ENCODE assay signal across 16 cellular contexts in the genomic region with DNA sequence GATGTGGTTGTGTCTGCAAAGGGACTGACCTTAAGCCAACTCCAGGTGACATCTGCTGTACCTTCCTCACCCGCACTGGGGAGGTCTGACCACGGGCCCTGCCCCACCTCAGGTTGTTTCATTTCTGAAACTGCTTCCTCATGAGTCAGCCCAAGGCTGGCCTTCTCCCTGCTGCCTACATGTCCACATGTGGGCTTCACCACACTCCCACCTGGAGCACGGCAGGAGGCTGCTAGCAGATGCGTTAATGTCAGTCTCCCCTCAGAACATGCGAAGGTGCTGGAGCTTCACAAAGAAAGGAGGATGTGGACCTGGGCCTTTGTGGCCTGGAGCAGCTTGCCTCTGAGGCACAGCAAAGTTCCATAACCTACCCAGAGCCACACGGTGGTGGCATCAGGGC.
A peak's percentile ranks its signal among the peaks of the same experiment; 100 is the strongest.
DNase-seq lines count a peak whose midpoint lies in the region; ATAC-seq and TF ChIP-seq lines count a peak whose summit lies in the region.
"Had no signal": no experiment of that assay in that cellular context is flagged by ENCODE, and none has a peak within 500 bp of the region (broad histone marks: within the 10 kb centered on the region; RNA-seq: fewer than 3 reads in every experiment).

No MANE protein-coding gene starts in this region.

- H4K8ac ChIP-seq in mesenchymal stem cell (ENCODE audit: low read length), result no peak overlapping the region

- H2BK120ac ChIP-seq in mesenchymal stem cell (ENCODE audit: low read depth, low read length), result no peak overlapping the region

- H3K4me2 ChIP-seq in mesenchymal stem cell (ENCODE audit: low read length, poor library complexity, severe bottlenecking), result no peak overlapping the region
- H3K4me2 ChIP-seq: A549, neural progenitor cell had no signal

- H3K27me3 ChIP-seq in mesenchymal stem cell (ENCODE audit: control insufficient read depth in 1 of 2, insufficient read depth in 1 of 2, low read length in 2 of 2) (no peaks in the 10 kb centered on the region), vagina (no peaks in the 10 kb centered on the region)
- H3K27me3 ChIP-seq: neural progenitor cell, stomach had no signal

- H2AFZ ChIP-seq in mesenchymal stem cell (ENCODE audit: low read depth, low read length), result no peak overlapping the region
- H2AFZ ChIP-seq: neural progenitor cell had no signal

- peaks cover 3 to 16% of the 10 kb centered on the region in 2 experiments for H3K36me3 ChIP-seq in mesenchymal stem cell (ENCODE audit: control insufficient read depth in 1 of 2, insufficient read depth in 2 of 2, low read depth in 1 of 2, low read length in 2 of 2)
- H3K36me3 ChIP-seq in vagina, result no peaks in the 10 kb centered on the region
- H3K36me3 ChIP-seq: neural progenitor cell had no signal

- peak overlapping the region; percentile 61 for H4K91ac ChIP-seq in mesenchymal stem cell (ENCODE audit: low read length)

- DNase-seq in NCI-H2107 treated with DMSO at 0.1 percent for 48 hours (lab: John Stamatoyannopoulos, UW; ENCODE audit: unreplicated experiment) (peak; percentile 42), NCI-H2107 (lab: John Stamatoyannopoulos, UW) (no peak), HT1080 (ENCODE audit: low read depth) (peak; percentile 81), activated B cell treated with CpG ODN at 0.5 μM for 24 hours (no peak), mesenchymal stem cell (no peak), C1 segment of cervical spinal cord (lab: John Stamatoyannopoulos, UW) (no peak), vagina (ENCODE audit: extremely low spot score in 2 of 2) (no peak), sciatic nerve (ENCODE audit: low spot score) (no peak)
- DNase-seq: activated CD4-positive, alpha-beta T cell treated with anti-CD3 and anti-CD28 coated beads for 4 hours; activated gamma-delta T cell treated with Interleukin-2 at 50 U/mL for 16 hours; MV-4-11; stomach had no signal

- 89% methylated on average over 6 of the region's 6 CpGs for WGBS in mesenchymal stem cell

- H3K23ac ChIP-seq in mesenchymal stem cell (ENCODE audit: low read length in 2 of 2), result no peak overlapping the region

- no peaks in the 10 kb centered on the region for H3K79me1 ChIP-seq in mesenchymal stem cell (replicated peaks; ENCODE audit: low read length, poor library complexity, severe bottlenecking)

- H2BK12ac ChIP-seq in mesenchymal stem cell (ENCODE audit: low read length in 2 of 2), result peak overlapping the region in 1 of 2 experiments; percentile 32

- peaks cover 46% of the 10 kb centered on the region for H3K4me1 Mint-ChIP-seq in activated B cell treated with CpG ODN at 0.5 μM for 24 hours

- no peak overlapping the region for H2BK15ac ChIP-seq in mesenchymal stem cell (ENCODE audit: low read depth, poor library complexity, severe bottlenecking)

- TF ChIP-seq CTCF in activated B cell treated with CpG ODN at 0.5 μM for 24 hours (IDR thresholded peaks at IDR 0.05) (no peak), vagina (IDR thresholded peaks at IDR 0.05) (no peak)

- intact Hi-C loops in activated B cell treated with CpG ODN at 0.5 μM for 24 hours (cut with micrococcal nuclease) (loop anchor here (2.0 to 10.0 kb wide), 3 partner anchors 21 to 1839 kb away; a partner anchor contains a TSS), vagina (cut with DNase I) (no loop called here), sciatic nerve (cut with DNase I) (no loop called here)

- H3K4ac ChIP-seq in mesenchymal stem cell (ENCODE audit: low read depth in 1 of 2, low read length in 2 of 2), result peak overlapping the region in 1 of 2 experiments; percentile 27

- no peak overlapping the region for H3K4me3 ChIP-seq in mesenchymal stem cell (ENCODE audit: insufficient read depth in 1 of 2, low read depth in 1 of 2, low read length in 2 of 2)
- no peak overlapping the region for H3K4me3 ChIP-seq in vagina
- H3K4me3 ChIP-seq: A549, lung, neural progenitor cell, stomach had no signal

- H3K4me1 ChIP-seq in mesenchymal stem cell (ENCODE audit: control insufficient read depth, insufficient read depth, low read depth, low read length) (peaks cover 30% of the 10 kb centered on the region), vagina (peaks cover 22% of the 10 kb centered on the region)
- H3K4me1 ChIP-seq: neural progenitor cell had no signal

- CTCF ChIA-PET in activated B cell treated with CpG ODN at 0.5 μM for 24 hours (lab: Charles Lee), result no interaction called here

- POLR2A ChIA-PET in activated B cell treated with CpG ODN at 0.5 μM for 24 hours (lab: Charles Lee), result interaction anchor here (0.6 to 4.0 kb wide), 3 partner anchors 41 to 68 kb away, joined by 4 to 44 read pairs (median 35); a partner anchor contains a TSS

- no peaks in the 10 kb centered on the region for H3K9me3 ChIP-seq in mesenchymal stem cell (ENCODE audit: control insufficient read depth, low read length)
- no peaks in the 10 kb centered on the region for H3K9me3 ChIP-seq in vagina
- H3K9me3 ChIP-seq: A549, stomach had no signal

- peak overlapping the region in 1 of 2 experiments; percentile 20 for H3K14ac ChIP-seq in mesenchymal stem cell (ENCODE audit: low read length in 2 of 2)

- H3K27ac Mint-ChIP-seq in activated B cell treated with CpG ODN at 0.5 μM for 24 hours, result peak overlapping the region; percentile 30
- H3K27ac Mint-ChIP-seq: neural progenitor cell had no signal

- H3K9ac ChIP-seq in mesenchymal stem cell (ENCODE audit: low read length), result no peak overlapping the region
- H3K9ac ChIP-seq: neural progenitor cell had no signal

- H3K27ac ChIP-seq in mesenchymal stem cell (ENCODE audit: low read length, poor library complexity, severe bottlenecking) (no peak overlapping the region), vagina (no peak overlapping the region)
- H3K27ac ChIP-seq: neural progenitor cell, stomach had no signal

- no peak for TF ChIP-seq POLR2A in vagina (IDR thresholded peaks at IDR 0.05)

- H3K18ac ChIP-seq in mesenchymal stem cell (ENCODE audit: low read depth in 1 of 2, low read length in 2 of 2), result peak overlapping the region in 1 of 2 experiments; percentile 30

- H3K36me3 Mint-ChIP-seq in activated B cell treated with CpG ODN at 0.5 μM for 24 hours (ENCODE audit: low read depth), result peaks cover 6% of the 10 kb centered on the region

- no peak overlapping the region for H3K4me3 Mint-ChIP-seq in activated B cell treated with CpG ODN at 0.5 μM for 24 hours
- H3K4me3 Mint-ChIP-seq: brain, neural progenitor cell had no signal

- H2AK5ac ChIP-seq in mesenchymal stem cell (ENCODE audit: low read length, severe bottlenecking), result no peak overlapping the region

- H3K27me3 Mint-ChIP-seq in activated B cell treated with CpG ODN at 0.5 μM for 24 hours, result peaks cover 24% of the 10 kb centered on the region

- H3K9me3 Mint-ChIP-seq in activated B cell treated with CpG ODN at 0.5 μM for 24 hours, result peaks cover 2% of the 10 kb centered on the region
- H3K9me3 Mint-ChIP-seq: neural progenitor cell had no signal

- ATAC-seq in activated B cell treated with CpG ODN at 0.5 μM for 24 hours (ENCODE audit: low read depth), result no peak
- no peak for ATAC-seq in sciatic nerve
- ATAC-seq: A549 had no signal

- H2BK5ac ChIP-seq in mesenchymal stem cell (ENCODE audit: low read depth, low read length, poor library complexity, severe bottlenecking), result no peak overlapping the region

Comparison
In these comparisons a context has a peak if more than half of its experiments do, and no peak if none do; other contexts are left out.
1. DNase-seq: peak in NCI-H2107 treated with DMSO at 0.1 percent for 48 hours (single experiment) and HT1080 (single experiment); none in NCI-H2107 (single experiment), activated B cell treated with CpG ODN at 0.5 μM for 24 hours (single experiment), mesenchymal stem cell (single experiment), C1 segment of cervical spinal cord (0 of 14), vagina (0 of 2) and sciatic nerve (single experiment).